Comparison of ENCODE assay signal across 1 cellular context in the genomic region with DNA sequence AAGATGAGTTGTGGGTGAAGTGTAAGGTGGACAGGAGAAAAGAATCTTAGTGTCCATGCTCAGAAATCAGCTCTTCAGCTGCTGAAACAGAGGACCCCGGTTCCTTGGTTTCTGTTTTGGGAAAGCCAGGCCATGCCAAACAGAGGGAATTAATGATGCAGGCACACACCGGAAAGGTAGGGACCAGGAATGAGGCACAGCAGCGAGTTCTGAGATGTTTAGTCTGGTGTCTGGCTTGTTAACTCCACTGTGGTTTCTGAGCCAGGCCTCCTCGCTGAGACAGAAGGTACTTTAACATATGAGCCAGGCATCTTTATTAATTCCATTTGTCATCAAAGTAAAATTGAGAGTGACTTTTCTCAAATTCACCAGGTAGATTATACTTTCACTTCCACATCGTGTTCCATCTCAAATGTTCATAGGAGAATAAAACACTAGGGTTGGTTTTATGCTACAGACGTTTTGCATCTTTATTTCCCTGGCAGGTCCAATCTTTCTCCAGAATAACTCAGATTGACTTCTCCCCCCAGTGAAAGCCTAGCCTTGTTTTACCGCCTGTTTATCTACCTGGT.
TF ChIP-seq lines count a peak whose summit lies in the region.

No MANE protein-coding gene starts in this region.

TF ChIP-seq in GM12878, 131 proteins besides CTCF, POLR2A, EP300 and RAD21 (continued from another document):
- TF ChIP-seq, protein P1, sequence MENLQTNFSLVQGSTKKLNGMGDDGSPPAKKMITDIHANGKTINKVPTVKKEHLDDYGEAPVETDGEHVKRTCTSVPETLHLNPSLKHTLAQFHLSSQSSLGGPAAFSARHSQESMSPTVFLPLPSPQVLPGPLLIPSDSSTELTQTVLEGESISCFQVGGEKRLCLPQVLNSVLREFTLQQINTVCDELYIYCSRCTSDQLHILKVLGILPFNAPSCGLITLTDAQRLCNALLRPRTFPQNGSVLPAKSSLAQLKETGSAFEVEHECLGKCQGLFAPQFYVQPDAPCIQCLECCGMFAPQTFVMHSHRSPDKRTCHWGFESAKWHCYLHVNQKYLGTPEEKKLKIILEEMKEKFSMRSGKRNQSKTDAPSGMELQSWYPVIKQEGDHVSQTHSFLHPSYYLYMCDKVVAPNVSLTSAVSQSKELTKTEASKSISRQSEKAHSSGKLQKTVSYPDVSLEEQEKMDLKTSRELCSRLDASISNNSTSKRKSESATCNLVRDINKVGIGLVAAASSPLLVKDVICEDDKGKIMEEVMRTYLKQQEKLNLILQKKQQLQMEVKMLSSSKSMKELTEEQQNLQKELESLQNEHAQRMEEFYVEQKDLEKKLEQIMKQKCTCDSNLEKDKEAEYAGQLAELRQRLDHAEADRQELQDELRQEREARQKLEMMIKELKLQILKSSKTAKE (IDR thresholded peaks at IDR 0.05; ENCODE audit: low read depth, poor library complexity, severe bottlenecking) = no peak
- TF ChIP-seq, protein P2, sequence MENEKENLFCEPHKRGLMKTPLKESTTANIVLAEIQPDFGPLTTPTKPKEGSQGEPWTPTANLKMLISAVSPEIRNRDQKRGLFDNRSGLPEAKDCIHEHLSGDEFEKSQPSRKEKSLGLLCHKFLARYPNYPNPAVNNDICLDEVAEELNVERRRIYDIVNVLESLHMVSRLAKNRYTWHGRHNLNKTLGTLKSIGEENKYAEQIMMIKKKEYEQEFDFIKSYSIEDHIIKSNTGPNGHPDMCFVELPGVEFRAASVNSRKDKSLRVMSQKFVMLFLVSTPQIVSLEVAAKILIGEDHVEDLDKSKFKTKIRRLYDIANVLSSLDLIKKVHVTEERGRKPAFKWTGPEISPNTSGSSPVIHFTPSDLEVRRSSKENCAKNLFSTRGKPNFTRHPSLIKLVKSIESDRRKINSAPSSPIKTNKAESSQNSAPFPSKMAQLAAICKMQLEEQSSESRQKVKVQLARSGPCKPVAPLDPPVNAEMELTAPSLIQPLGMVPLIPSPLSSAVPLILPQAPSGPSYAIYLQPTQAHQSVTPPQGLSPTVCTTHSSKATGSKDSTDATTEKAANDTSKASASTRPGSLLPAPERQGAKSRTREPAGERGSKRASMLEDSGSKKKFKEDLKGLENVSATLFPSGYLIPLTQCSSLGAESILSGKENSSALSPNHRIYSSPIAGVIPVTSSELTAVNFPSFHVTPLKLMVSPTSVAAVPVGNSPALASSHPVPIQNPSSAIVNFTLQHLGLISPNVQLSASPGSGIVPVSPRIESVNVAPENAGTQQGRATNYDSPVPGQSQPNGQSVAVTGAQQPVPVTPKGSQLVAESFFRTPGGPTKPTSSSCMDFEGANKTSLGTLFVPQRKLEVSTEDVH (IDR thresholded peaks at IDR 0.05; ENCODE audit: low read depth, partially characterized antibody) = no peak
- TF ChIP-seq SRF (IDR thresholded peaks at IDR 0.05; ENCODE audit: low read depth in 2 of 2, low read length in 2 of 2) = no peak
- no peak for TF ChIP-seq BMI1 (IDR thresholded peaks at IDR 0.05; ENCODE audit: borderline replicate concordance)
- TF ChIP-seq RUNX3 (IDR thresholded peaks at IDR 0.05; ENCODE audit: low read length) = peak; percentile 36
- TF ChIP-seq NFXL1 (IDR thresholded peaks at IDR 0.05; ENCODE audit: borderline replicate concordance) = no peak
- TF ChIP-seq CHD4 (IDR thresholded peaks at IDR 0.05) = no peak
- TF ChIP-seq ZNF24 (IDR thresholded peaks at IDR 0.05) = peak; percentile 72
- no peak for TF ChIP-seq ATF7 (IDR thresholded peaks at IDR 0.05; ENCODE audit: low read depth)
- no peak for TF ChIP-seq NR2C1 (IDR thresholded peaks at IDR 0.05)
TF ChIP-seq in GM12878: peak in this region for 2.
